Comparison of ENCODE assay signal across 8 cellular contexts in genomic region chr17:9646556-9646905, GRCh38. TPM values are rescaled to one million over a fixed set of nuclear protein-coding genes. Genes with fewer than 3 reads are reported as not detected.
DNase-seq lines count a peak whose midpoint lies in the region; ATAC-seq, FAIRE-seq and TF ChIP-seq lines count a peak whose summit lies in the region.

No MANE protein-coding gene starts in this region.

- CTCF ChIA-PET in activated CD4-positive, alpha-beta T cell treated with anti-CD3 and anti-CD28 coated beads, Interleukin-2, amount 10 ng/mL, durations not matched to agents 7 days and 5 days (lab: Charles Lee), result interaction anchor here (0.6 kb wide), 1 partner anchor 71 kb away, joined by 3 read pairs; the partner anchor contains the start of gene STX8

- no peaks in the 10 kb centered on the region for H3K36me3 Mint-ChIP-seq in activated CD4-positive, alpha-beta T cell treated with anti-CD3 and anti-CD28 coated beads, Interleukin-2, amount 10 ng/mL, durations not matched to agents 7 days and 5 days (ENCODE audit: low read depth)
- no peaks in the 10 kb centered on the region for H3K36me3 Mint-ChIP-seq in activated naive CD8-positive, alpha-beta T cell treated with anti-CD3 and anti-CD28 coated beads for 36 hours
- no peaks in the 10 kb centered on the region for H3K36me3 Mint-ChIP-seq in stimulated activated naive B cell treated with anti-CD40 and anti-IgM and Interleukin-4, amounts not matched to agents 10 μg/mL and 1 μg/mL and 100 μg/mL, for 72 hours

- H3K36me3 ChIP-seq in kidney (ENCODE audit: control insufficient read depth in 1 of 2, insufficient read depth in 2 of 2, low read length in 2 of 2) (no peaks in the 10 kb centered on the region), ovary (no peaks in the 10 kb centered on the region)

- H3K4me1 ChIP-seq in kidney (ENCODE audit: control insufficient read depth in 1 of 2, insufficient read depth in 1 of 2, low read depth in 1 of 2, low read length in 2 of 2), result peaks cover 0 to 6% of the 10 kb centered on the region in 2 donors
- peaks cover 8% of the 10 kb centered on the region for H3K4me1 ChIP-seq in ovary (ENCODE audit: insufficient read depth)

- no peaks in the 10 kb centered on the region for H3K9me3 Mint-ChIP-seq in activated CD4-positive, alpha-beta T cell treated with anti-CD3 and anti-CD28 coated beads, Interleukin-2, amount 10 ng/mL, durations not matched to agents 7 days and 5 days
- H3K9me3 Mint-ChIP-seq in activated naive CD8-positive, alpha-beta T cell treated with anti-CD3 and anti-CD28 coated beads for 36 hours, result no peaks in the 10 kb centered on the region
- no peaks in the 10 kb centered on the region for H3K9me3 Mint-ChIP-seq in stimulated activated naive B cell treated with anti-CD40 and anti-IgM and Interleukin-4, amounts not matched to agents 10 μg/mL and 1 μg/mL and 100 μg/mL, for 72 hours

- intact Hi-C loops in kidney (cut with DNase I) (no loop called here), ovary (cut with DNase I) (no loop called here)

- peaks cover 20% of the 10 kb centered on the region for H3K4me1 Mint-ChIP-seq in activated CD4-positive, alpha-beta T cell treated with anti-CD3 and anti-CD28 coated beads, Interleukin-2, amount 10 ng/mL, durations not matched to agents 7 days and 5 days
- H3K4me1 Mint-ChIP-seq in activated naive CD8-positive, alpha-beta T cell treated with anti-CD3 and anti-CD28 coated beads for 36 hours, result peaks cover 18% of the 10 kb centered on the region
- H3K4me1 Mint-ChIP-seq in stimulated activated naive B cell treated with anti-CD40 and anti-IgM and Interleukin-4, amounts not matched to agents 10 μg/mL and 1 μg/mL and 100 μg/mL, for 72 hours, result peaks cover 9 to 21% of the 10 kb centered on the region in 2 donors

- ATAC-seq in stimulated activated naive B cell treated with anti-CD40 and anti-IgM and Interleukin-4, amounts not matched to agents 10 μg/mL and 1 μg/mL and 100 μg/mL, for 72 hours (replicated peaks), result no peak
- ATAC-seq in GM19463 (IDR thresholded peaks at IDR 0.05; ENCODE audit: unreplicated experiment), result no peak

- no peaks in the 10 kb centered on the region for H3K9me3 ChIP-seq in kidney (ENCODE audit: control insufficient read depth in 1 of 2, low read length in 2 of 2)
- H3K9me3 ChIP-seq in ovary, result no peaks in the 10 kb centered on the region

- H3K27me3 Mint-ChIP-seq in activated CD4-positive, alpha-beta T cell treated with anti-CD3 and anti-CD28 coated beads, Interleukin-2, amount 10 ng/mL, durations not matched to agents 7 days and 5 days, result peaks cover 55% of the 10 kb centered on the region
- peaks cover 66% of the 10 kb centered on the region for H3K27me3 Mint-ChIP-seq in activated naive CD8-positive, alpha-beta T cell treated with anti-CD3 and anti-CD28 coated beads for 36 hours
- peaks cover 48% of the 10 kb centered on the region in 2 donors for H3K27me3 Mint-ChIP-seq in stimulated activated naive B cell treated with anti-CD40 and anti-IgM and Interleukin-4, amounts not matched to agents 10 μg/mL and 1 μg/mL and 100 μg/mL, for 72 hours

- FAIRE-seq in kidney (lab: Jason Lieb, UNC), result no peak

- no peak overlapping the region for H3K27ac Mint-ChIP-seq in activated CD4-positive, alpha-beta T cell treated with anti-CD3 and anti-CD28 coated beads, Interleukin-2, amount 10 ng/mL, durations not matched to agents 7 days and 5 days
- H3K27ac Mint-ChIP-seq in activated naive CD8-positive, alpha-beta T cell treated with anti-CD3 and anti-CD28 coated beads for 36 hours, result no peak overlapping the region
- H3K27ac Mint-ChIP-seq in stimulated activated naive B cell treated with anti-CD40 and anti-IgM and Interleukin-4, amounts not matched to agents 10 μg/mL and 1 μg/mL and 100 μg/mL, for 72 hours, result no peak overlapping the region

- H3K27me3 ChIP-seq in ovary, result no peaks in the 10 kb centered on the region

- 36 to 48% (median 45%) methylated on average over 9 of the region's 9 CpGs for WGBS in ovary, 3 donors

- TF ChIP-seq CTCF in kidney (IDR thresholded peaks at IDR 0.05; ENCODE audit: borderline replicate concordance, extremely low read depth, insufficient read depth) (no peak), ovary (IDR thresholded peaks at IDR 0.05) (no peak)

- H3K27ac ChIP-seq in kidney (ENCODE audit: low read depth in 2 of 2, low read length in 2 of 2), result no peak overlapping the region
- H3K27ac ChIP-seq in ovary, result no peak overlapping the region

- TF ChIP-seq EP300 in ovary (IDR thresholded peaks at IDR 0.05), result no peak

- DNase-seq in activated CD4-positive, alpha-beta T cell treated with anti-CD3 and anti-CD28 coated beads, Interleukin-2, amount 10 ng/mL, durations not matched to agents 7 days and 5 days, result no peak
- DNase-seq in activated CD4-positive, alpha-beta T cell treated with anti-CD3 and anti-CD28 coated beads for 48 hours, result no peak
- DNase-seq in activated naive CD8-positive, alpha-beta T cell treated with anti-CD3 and anti-CD28 coated beads for 36 hours, result no peak
- DNase-seq in kidney (no peak), putamen (ENCODE audit: low spot score) (no peak), ovary (no peak)
- no peak for DNase-seq in stimulated activated naive B cell treated with anti-CD40 and anti-IgM and Interleukin-4, amounts not matched to agents 10 μg/mL and 1 μg/mL and 100 μg/mL, for 72 hours

- POLR2A ChIA-PET in activated CD4-positive, alpha-beta T cell treated with anti-CD3 and anti-CD28 coated beads, Interleukin-2, amount 10 ng/mL, durations not matched to agents 7 days and 5 days (lab: Charles Lee), result no interaction called here

- H3K9ac ChIP-seq in kidney (ENCODE audit: low read length in 2 of 2), result peak overlapping the region in 1 of 2 donors; percentile 14

- peak overlapping the region; percentile 61 for H3K4me3 Mint-ChIP-seq in activated CD4-positive, alpha-beta T cell treated with anti-CD3 and anti-CD28 coated beads, Interleukin-2, amount 10 ng/mL, durations not matched to agents 7 days and 5 days
- H3K4me3 Mint-ChIP-seq in activated naive CD8-positive, alpha-beta T cell treated with anti-CD3 and anti-CD28 coated beads for 36 hours, result peak overlapping the region; percentile 71
- peak overlapping the region; percentile 65 to 71 for H3K4me3 Mint-ChIP-seq in stimulated activated naive B cell treated with anti-CD40 and anti-IgM and Interleukin-4, amounts not matched to agents 10 μg/mL and 1 μg/mL and 100 μg/mL, for 72 hours

- peak overlapping the region; percentile 50 to 81 for H3K4me3 ChIP-seq in kidney (ENCODE audit: low read length in 2 of 2)
- H3K4me3 ChIP-seq in ovary, result no peak overlapping the region

- no peak for TF ChIP-seq POLR2A in ovary (IDR thresholded peaks at IDR 0.05)

RNA-seq across cellular contexts. Expression of gene USP43, which starts 1.2 kb away (rescaled TPM):
- under 1 TPM; 0.25 to 0.30 TPM for total RNA-seq in activated CD4-positive, alpha-beta T cell treated with anti-CD3 and anti-CD28 coated beads, Interleukin-2, amount 10 ng/mL, durations not matched to agents 7 days and 5 days
- under 1 TPM; 0.39 to 0.40 TPM for total RNA-seq in activated naive CD8-positive, alpha-beta T cell treated with anti-CD3 and anti-CD28 coated beads for 36 hours
- 7.8 TPM for total RNA-seq in kidney
- polyA plus RNA-seq in kidney (ENCODE audit: insufficient read depth, low read depth, low replicate concordance), result 1.9 TPM
- total RNA-seq in ovary, result 10 to 100 TPM in 1 of 7 donors, 1 to 10 TPM in 2, under 1 TPM in 3, not detected in 1; 0.15 to 11.1 (median 0.88) TPM
- under 1 TPM; 0.13 to 0.18 TPM for polyA plus RNA-seq in ovary
